Comparison of ENCODE assay signal across 3 cellular contexts in genomic region chr6:97406633-97407032, GRCh38.
A peak's percentile ranks its signal among the peaks of the same experiment; 100 is the strongest.
TF ChIP-seq lines count a peak whose summit lies in the region.

No MANE protein-coding gene starts in this region.

TF ChIP-seq in HepG2, 621 proteins besides CTCF, POLR2A, EP300 and RAD21:
- TF ChIP-seq ETV5 (CRISPR knock-in tag; IDR thresholded peaks at IDR 0.05; ENCODE audit: borderline replicate concordance) (no peak), MAFF (IDR thresholded peaks at IDR 0.05; ENCODE audit: low read depth, low read length) (peak; percentile 71), MAFK (conservative IDR thresholded peaks at IDR 0.05 in 1 of 2, IDR thresholded peaks at IDR 0.05 in 1 of 2; ENCODE audit: low read length in 2 of 2) (peak; percentile 56 to 83; a peak in 3 of 4 replicates)

TF ChIP-seq in IMR-90, 13 proteins besides CTCF, POLR2A, EP300 and RAD21:
- TF ChIP-seq MAFK (IDR thresholded peaks at IDR 0.05; ENCODE audit: low read depth, low read length) (peak; percentile 74), ELK1 (IDR thresholded peaks at IDR 0.05; ENCODE audit: borderline replicate concordance, low read depth, low read length) (no peak), MAZ (IDR thresholded peaks at IDR 0.05; ENCODE audit: borderline replicate concordance, low read depth, low read length) (no peak)

TF ChIP-seq in H1, 55 proteins besides CTCF, POLR2A, EP300 and RAD21:
- TF ChIP-seq TBP (IDR thresholded peaks at IDR 0.05; ENCODE audit: low read depth, low read length) = no peak
- no peak for TF ChIP-seq SRF (IDR thresholded peaks at IDR 0.05; ENCODE audit: low read depth, low read length)
- TF ChIP-seq MAFK (IDR thresholded peaks at IDR 0.05; ENCODE audit: low read depth, low read length) = peak; percentile 44; the same call in 1 of the 2 replicates
- TF ChIP-seq TEAD4 (IDR thresholded peaks at IDR 0.05; ENCODE audit: low read depth, low read length) = no peak
- no peak for TF ChIP-seq CHD7 (IDR thresholded peaks at IDR 0.05; ENCODE audit: insufficient replicate concordance, low read length)
- no peak for TF ChIP-seq KDM1A (IDR thresholded peaks at IDR 0.05; ENCODE audit: borderline replicate concordance, low read length)
